In genomic region chr18:32612651-32613050, GRCh38 we compare ENCODE assay signal across 14 cellular contexts.
A peak's percentile ranks its signal among the peaks of the same experiment; 100 is the strongest.
DNase-seq lines count a peak whose midpoint lies in the region; ATAC-seq and TF ChIP-seq lines count a peak whose summit lies in the region.
"Had no signal": no experiment of that assay in that cellular context is flagged by ENCODE, and none has a peak within 500 bp of the region (broad histone marks: within the 10 kb centered on the region; RNA-seq: fewer than 3 reads in every experiment).

No MANE protein-coding gene starts in this region.

- no peaks in the 10 kb centered on the region for H3K4me1 ChIP-seq in SJCRH30
- no peaks in the 10 kb centered on the region for H3K4me1 ChIP-seq in gastroesophageal sphincter

- ATAC-seq in gastroesophageal sphincter, result no peak

- H3K9me3 ChIP-seq in SJCRH30 (replicated peaks) (no peaks in the 10 kb centered on the region), gastroesophageal sphincter (no peaks in the 10 kb centered on the region)

- no peak for TF ChIP-seq POLR2A in gastroesophageal sphincter (IDR thresholded peaks at IDR 0.05)

- H3K27me3 ChIP-seq in SJCRH30 (no peaks in the 10 kb centered on the region), gastroesophageal sphincter (no peaks in the 10 kb centered on the region)

- H3K36me3 ChIP-seq in SJCRH30, result no peaks in the 10 kb centered on the region
- no peaks in the 10 kb centered on the region for H3K36me3 ChIP-seq in gastroesophageal sphincter

- H3K4me3 ChIP-seq in SJCRH30 (no peak overlapping the region), gastroesophageal sphincter (no peak overlapping the region)
- H3K4me3 ChIP-seq: lung had no signal

- H3K27ac ChIP-seq in SJCRH30, result no peak overlapping the region
- H3K27ac ChIP-seq in gastroesophageal sphincter, result no peak overlapping the region

- TF ChIP-seq EP300 in gastroesophageal sphincter (IDR thresholded peaks at IDR 0.05), result no peak

- 31 to 47% methylated on average over 3 of the region's 3 CpGs for WGBS in gastroesophageal sphincter (ENCODE audit: low coverage in 1 of 2), 2 donors

- no peak for TF ChIP-seq CTCF in gastroesophageal sphincter (IDR thresholded peaks at IDR 0.05)

- peak; percentile 82 for DNase-seq in COLO668 (lab: John Stamatoyannopoulos, UW; ENCODE audit: unreplicated experiment)
- DNase-seq in NCI-H1092 treated with DMSO at 0.1 percent for 48 hours (lab: John Stamatoyannopoulos, UW), result peak; percentile 96
- peak; percentile 11 for DNase-seq in NCI-H345 treated with DMSO at 0.1 percent for 48 hours (lab: John Stamatoyannopoulos, UW; ENCODE audit: unreplicated experiment)
- DNase-seq in SW480 (ENCODE audit: low spot score), result peak; percentile 0
- DNase-seq in kidney tubule cell (ENCODE audit: low spot score), result no peak
- DNase-seq in nucleus accumbens (lab: John Stamatoyannopoulos, UW), result no peak
- DNase-seq in SJCRH30, result no peak
- DNase-seq: activated CD4-positive, alpha-beta T cell treated with anti-CD3 and anti-CD28 coated beads, Interleukin-2, amount 10 ng/mL, durations not matched to agents 7 days and 5 days; amygdala; effector memory CD4-positive, alpha-beta T cell; glutamatergic neuron; stimulated activated CD4-positive, alpha-beta T cell treated with anti-CD3 and anti-CD28 coated beads, Interleukin-2, amount 100 ng/mL, for 24 hours had no signal

Comparison
In these comparisons a context has a peak if more than half of its experiments do, and no peak if none do; other contexts are left out.
1. DNase-seq: peak in COLO668 (single experiment), NCI-H1092 treated with DMSO at 0.1 percent for 48 hours (single experiment), NCI-H345 treated with DMSO at 0.1 percent for 48 hours (single experiment) and SW480 (single experiment); none in kidney tubule cell (single experiment), nucleus accumbens (0 of 56) and SJCRH30 (0 of 2).